In the genomic region with DNA sequence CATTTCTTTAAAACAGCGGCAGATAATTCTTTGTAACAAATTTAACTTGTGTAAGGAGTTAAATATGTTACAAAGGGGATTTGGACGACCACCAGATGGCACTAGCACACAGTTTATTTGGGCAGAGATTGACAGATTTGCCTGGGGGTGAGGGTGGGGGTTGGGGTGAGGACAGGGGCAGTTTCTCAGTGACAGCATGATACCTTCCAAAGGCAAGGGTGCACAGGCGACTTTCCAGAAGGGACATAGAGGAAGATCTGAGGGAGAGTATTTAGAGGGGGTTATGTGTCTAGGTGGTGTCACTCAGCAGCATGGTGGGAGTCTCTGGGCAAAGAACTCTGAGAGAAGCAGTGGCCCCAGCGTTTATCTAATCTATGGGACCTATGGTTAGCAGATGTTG, we compare ENCODE assay signal across 8 cellular contexts. TPM values are rescaled to one million over a fixed set of nuclear protein-coding genes. Genes with fewer than 3 reads are reported as not detected.
DNase-seq lines count a peak whose midpoint lies in the region; FAIRE-seq and TF ChIP-seq lines count a peak whose summit lies in the region.

No MANE protein-coding gene starts in this region.

- H3K9ac ChIP-seq in SU-DHL-6 (ENCODE audit: low read length): no peak overlapping the region

- FAIRE-seq in islet of Langerhans (lab: Jason Lieb, UNC): peak; percentile 91

- H3K27me3 ChIP-seq in cardiac muscle cell (no peaks in the 10 kb centered on the region), SU-DHL-6 (ENCODE audit: low read length) (no peaks in the 10 kb centered on the region)

- DNase-seq in cardiac muscle cell (ENCODE audit: low read depth in 1 of 2, low spot score in 1 of 2): peak; percentile 72 to 80
- no peak for DNase-seq in cardiac septum (ENCODE audit: low spot score)
- peak; percentile 12 for DNase-seq in HS-27A (ENCODE audit: low read depth)
- DNase-seq in astrocyte of the hippocampus (ENCODE audit: low read depth, low spot score): peak; percentile 72
- peak in 2 of 3 experiments; percentile 21 to 22 for DNase-seq in stimulated activated CD4-positive, alpha-beta T cell treated with anti-CD3 and anti-CD28 coated beads, TNF-alpha, amount 100 ng/mL, for 4 hours (ENCODE audit: low read depth in 3 of 3)
- no peak for DNase-seq in GOT3 (lab: John Stamatoyannopoulos, UW)

- H4K20me1 ChIP-seq in SU-DHL-6 (ENCODE audit: low read depth, low read length): no peaks in the 10 kb centered on the region

- no peaks in the 10 kb centered on the region for H3K36me3 ChIP-seq in cardiac muscle cell
- no peaks in the 10 kb centered on the region for H3K36me3 ChIP-seq in SU-DHL-6 (ENCODE audit: low read length)

- H2AFZ ChIP-seq in SU-DHL-6 (ENCODE audit: low read depth, low read length, severe bottlenecking): no peak overlapping the region

- H3K9me3 ChIP-seq in cardiac muscle cell (ENCODE audit: low read depth): no peaks in the 10 kb centered on the region
- H3K9me3 ChIP-seq in SU-DHL-6 (ENCODE audit: insufficient read depth, low read length): no peaks in the 10 kb centered on the region

- intact Hi-C loops in cardiac septum (cut with DNase I): loop anchor here (2.0 kb wide), 1 partner anchor 64 kb away; no protein-coding TSS in a partner anchor

- peaks cover 11% of the 10 kb centered on the region for H3K4me1 ChIP-seq in cardiac muscle cell (ENCODE audit: low read depth)

- H3K4me3 ChIP-seq in cardiac muscle cell: no peak overlapping the region
- no peak overlapping the region for H3K4me3 ChIP-seq in SU-DHL-6 (ENCODE audit: insufficient read depth, low read length, poor library complexity, severe bottlenecking)

- H3F3A ChIP-seq in SU-DHL-6 (ENCODE audit: insufficient read depth): no peaks in the 10 kb centered on the region

- no peaks in the 10 kb centered on the region for H3K79me2 ChIP-seq in SU-DHL-6 (ENCODE audit: insufficient read depth, low read length)

- H3K4me2 ChIP-seq in SU-DHL-6 (ENCODE audit: low read depth, low read length, poor library complexity, severe bottlenecking): no peak overlapping the region

- H3K27ac ChIP-seq in cardiac muscle cell (peak overlapping the region; percentile 5), SU-DHL-6 (ENCODE audit: low read depth, low read length) (no peak overlapping the region)

- no peaks in the 10 kb centered on the region for H3K9me2 ChIP-seq in SU-DHL-6 (replicated peaks; ENCODE audit: insufficient read depth, low read length)

- TF ChIP-seq CTCF in cardiac muscle cell (IDR thresholded peaks at IDR 0.05; ENCODE audit: low read depth, low read length) (peak; percentile 55), SU-DHL-6 (IDR thresholded peaks at IDR 0.05; ENCODE audit: insufficient read depth, low read length, poor library complexity, severe bottlenecking) (peak; percentile 81)

RNA-seq across cellular contexts. Expression of a gene that starts 9.6 kb away (rescaled TPM):
- total RNA-seq in cardiac muscle cell (36.2 and 45.3 TPM in 2 replicates), cardiac septum (12.3 TPM)
- polyA plus RNA-seq in cardiac muscle cell: 28.6 and 37.1 TPM in 2 replicates

RNA-seq across cellular contexts. Expression of a gene that starts 11.4 kb away (rescaled TPM):
- total RNA-seq in cardiac muscle cell: not detected in 2 replicates
- not detected in 2 replicates for polyA plus RNA-seq in cardiac muscle cell
- not detected for total RNA-seq in cardiac septum

Comparison
In these comparisons a context has a peak if more than half of its experiments do, and no peak if none do; other contexts are left out.
1. DNase-seq: peak in cardiac muscle cell (2 of 2), HS-27A (single experiment), astrocyte of the hippocampus (single experiment) and stimulated activated CD4-positive, alpha-beta T cell treated with anti-CD3 and anti-CD28 coated beads, TNF-alpha, amount 100 ng/mL, for 4 hours (2 of 3); none in cardiac septum (single experiment) and GOT3 (single experiment).